ENCODE assay signal across 15 cellular contexts in the genomic region with DNA sequence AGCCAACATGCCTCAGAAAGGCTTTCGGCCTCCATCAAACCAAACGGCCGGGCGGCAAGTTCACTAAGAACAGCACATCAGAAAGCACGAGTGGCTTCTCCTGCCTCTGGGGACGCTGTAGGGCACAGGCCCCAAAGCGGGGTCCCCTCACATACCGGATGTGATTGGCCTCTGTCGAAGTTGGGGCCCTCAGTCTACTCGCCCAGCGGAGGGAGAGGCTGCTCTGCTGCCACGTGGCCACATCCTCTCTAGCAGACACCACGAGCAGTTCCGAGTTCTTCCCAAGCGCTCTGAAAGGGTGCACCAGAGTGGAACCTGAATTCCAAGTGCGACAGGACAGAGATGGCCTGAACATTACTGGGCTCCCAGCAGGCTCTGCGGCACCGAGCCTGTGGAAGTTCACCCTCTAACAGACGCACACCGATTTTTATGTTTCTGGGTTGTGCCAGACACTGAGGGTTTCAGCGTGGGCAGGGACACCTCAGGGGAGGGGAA. TPM values are rescaled to one million over a fixed set of nuclear protein-coding genes. Genes with fewer than 3 reads are reported as not detected.
DNase-seq lines count a peak whose midpoint lies in the region; ATAC-seq, FAIRE-seq and TF ChIP-seq lines count a peak whose summit lies in the region.
"Had no signal": no experiment of that assay in that cellular context is flagged by ENCODE, and none has a peak within 500 bp of the region (broad histone marks: within the 10 kb centered on the region; RNA-seq: fewer than 3 reads in every experiment).

No MANE protein-coding gene starts in this region.

- DNase-seq in GM12891 (ENCODE audit: insufficient read length, low spot score), result no peak
- no peak for DNase-seq in T-helper 17 cell
- DNase-seq in H1 (ENCODE audit: low read depth in 1 of 2, low spot score in 2 of 2), result no peak
- DNase-seq in NCI-H1092 (lab: John Stamatoyannopoulos, UW), result no peak
- DNase-seq: amygdala; NCI-H1930; NCI-H82; stimulated activated CD4-positive, alpha-beta T cell treated with anti-CD3 and anti-CD28 coated beads, Interleukin-1b, Interleukin-23, amount 100 ng/mL, for 48 hours had no signal

- no peak overlapping the region for H2BK120ac ChIP-seq in H1 (replicated peaks; ENCODE audit: low read depth, low read length)

- no peak for TF ChIP-seq RAD21 in H1 (IDR thresholded peaks at IDR 0.05 in 1 of 2, conservative IDR thresholded peaks at IDR 0.05 in 1 of 2; ENCODE audit: low read depth in 2 of 2, low read length in 2 of 2)

- H3K9me3 ChIP-seq in T-helper 17 cell (ENCODE audit: control insufficient read depth, low read length, poor library complexity, severe bottlenecking) (no peaks in the 10 kb centered on the region), H1 (ENCODE audit: insufficient read depth in 2 of 2, low read depth in 1 of 2, low read length in 1 of 2) (no peaks in the 10 kb centered on the region; a peak in 1 of 4 replicates)
- H3K9me3 ChIP-seq: HAP-1 had no signal

- POLR2A ChIA-PET in H1 (lab: Charles Lee; ENCODE audit: partially characterized antibody), result no interaction called here

- FAIRE-seq in GM12891 (lab: Jason Lieb, UNC) (no peak), H1 (lab: Jason Lieb, UNC) (no peak)

- H3K27ac ChIP-seq in H1 (ENCODE audit: low read depth, low read length) (no peak overlapping the region), skin epidermis (peak overlapping the region in 13 of 21 experiments; percentile 10 to 67 (median 45))
- H3K27ac ChIP-seq: SK-N-MC had no signal

- no peak overlapping the region for H2BK12ac ChIP-seq in H1 (ENCODE audit: low read depth, low read length)

- H3K79me2 ChIP-seq in H1 (ENCODE audit: control insufficient read depth in 1 of 2, insufficient read depth in 2 of 2, low read length in 2 of 2), result no peaks in the 10 kb centered on the region; a peak in 1 of 4 replicates

- no peak overlapping the region for H4K8ac ChIP-seq in H1 (ENCODE audit: extremely low read depth, insufficient read depth, low read length)

- H3K27me3 ChIP-seq in H1 (replicated peaks in 1 of 4; ENCODE audit: control insufficient read depth in 3 of 4, extremely low read depth in 1 of 4, insufficient read depth in 3 of 4, low read length in 3 of 4), result no peaks in the 10 kb centered on the region

- no peaks in the 10 kb centered on the region for H3K23me2 ChIP-seq in H1 (ENCODE audit: low read depth, low read length)

- H3K36me3 ChIP-seq in H1 (ENCODE audit: control insufficient read depth in 2 of 4, insufficient read depth in 4 of 4, low read length in 3 of 4), result peaks cover 53 to 86% (median 76%) of the 10 kb centered on the region in 4 experiments

- H3K9ac ChIP-seq in H1 (replicated peaks in 1 of 4; ENCODE audit: extremely low read depth in 1 of 4, low read depth in 3 of 4, low read length in 3 of 4), result no peak overlapping the region

- H2AFZ ChIP-seq in H1 (ENCODE audit: low read length), result no peak overlapping the region

- H3K27me3 Mint-ChIP-seq in T-helper 17 cell, result no peaks in the 10 kb centered on the region

- H2BK15ac ChIP-seq in H1 (ENCODE audit: low read length), result no peak overlapping the region

- H4K20me1 ChIP-seq in H1 (replicated peaks in 1 of 2; ENCODE audit: control insufficient read depth in 1 of 2, insufficient read depth in 2 of 2, low read length in 2 of 2), result peaks cover 14 to 25% of the 10 kb centered on the region in 2 experiments

- 94% methylated on average over 21 of the region's 21 CpGs; no CpG with 5 or more reads in 1 of the 2 experiments for WGBS in H1 (ENCODE audit: extremely low coverage in 1 of 2, insufficient coverage in 1 of 2, insufficient read length in 1 of 2, insufficient replicate concordance in 2 of 2, low coverage in 1 of 2, low lambda C conversion rate in 2 of 2, missing lambda C conversion rate in 1 of 2), 2 experiments

- no peak overlapping the region for H3K4ac ChIP-seq in H1 (replicated peaks; ENCODE audit: insufficient read length, low read depth, low read length)

- H3K79me1 ChIP-seq in H1 (ENCODE audit: low read depth, low read length), result peaks cover 3% of the 10 kb centered on the region; the same call in 1 of the 2 replicates

- CTCF ChIA-PET in H1 (lab: Charles Lee; ENCODE audit: partially characterized antibody), result interaction anchor here (1.0 kb wide), 1 partner anchor 14 kb away, joined by 3 read pairs; no protein-coding TSS in a partner anchor

- H3K4me1 Mint-ChIP-seq in T-helper 17 cell, result peaks cover 18% of the 10 kb centered on the region

- H3K56ac ChIP-seq in H1 (replicated peaks; ENCODE audit: insufficient read length, low read depth, low read length), result no peak overlapping the region

- H3K36me3 Mint-ChIP-seq in T-helper 17 cell (ENCODE audit: low read depth), result peaks cover 12% of the 10 kb centered on the region

- no peak overlapping the region for H3K18ac ChIP-seq in H1 (ENCODE audit: extremely low read depth, low read length)

- H3K14ac ChIP-seq in H1 (ENCODE audit: insufficient read length), result no peak overlapping the region

- H3K4me1 ChIP-seq in H1 (replicated peaks in 1 of 4; ENCODE audit: control insufficient read depth in 3 of 4, insufficient read depth in 4 of 4, low read length in 3 of 4), result peaks cover 0 to 4% (median 0%) of the 10 kb centered on the region in 4 experiments; a peak in 2 of 7 replicates
- H3K4me1 ChIP-seq: HAP-1 had no signal

- H4K91ac ChIP-seq in H1 (replicated peaks; ENCODE audit: insufficient read length, low read length), result no peak overlapping the region

- H2BK20ac ChIP-seq in H1 (ENCODE audit: low read length), result no peak overlapping the region

- H4K5ac ChIP-seq in H1 (ENCODE audit: insufficient read length, low read depth, low read length), result no peak overlapping the region

- ATAC-seq in T-helper 17 cell (peak; percentile 13), HG02870 (IDR thresholded peaks at IDR 0.05; ENCODE audit: unreplicated experiment) (no peak), HG03139 (IDR thresholded peaks at IDR 0.05; ENCODE audit: unreplicated experiment) (no peak), HG03457 (IDR thresholded peaks at IDR 0.05; ENCODE audit: unreplicated experiment) (no peak)
- ATAC-seq: activated CD4-positive, CD25-positive, alpha-beta regulatory T cell treated with anti-CD3 and anti-CD28 coated beads, Interleukin-2, amount 50 U/mL, for 24 hours had no signal

- TF ChIP-seq CTCF in H1 (IDR thresholded peaks at IDR 0.05; ENCODE audit: control extremely low read depth in 1 of 3, insufficient read depth in 1 of 3, low read depth in 1 of 3, low read length in 3 of 3), result peak in 2 of 3 experiments; percentile 6 to 8; a peak in 2 of 4 replicates

- no peak overlapping the region for H3K23ac ChIP-seq in H1 (ENCODE audit: insufficient read length)

- H3K4me3 ChIP-seq in H1 (ENCODE audit: extremely low read depth in 1 of 4, insufficient read depth in 2 of 4, low read depth in 3 of 4, low read length in 4 of 4) (no peak overlapping the region), skin epidermis (no peak overlapping the region)
- H3K4me3 ChIP-seq: HAP-1, SK-N-MC had no signal

- H2BK5ac ChIP-seq in H1 (ENCODE audit: low read depth, low read length), result no peak overlapping the region

- H3K4me3 Mint-ChIP-seq in T-helper 17 cell, result peak overlapping the region; percentile 63

- H3K27ac Mint-ChIP-seq in T-helper 17 cell, result peak overlapping the region; percentile 92

- TF ChIP-seq EP300 in H1 (IDR thresholded peaks at IDR 0.05; ENCODE audit: borderline replicate concordance in 1 of 2, low read depth in 2 of 2, low read length in 2 of 2), result no peak

- H2AK5ac ChIP-seq in H1 (ENCODE audit: low read depth, low read length), result no peak overlapping the region

- no peak for TF ChIP-seq POLR2A in GM12891 (IDR thresholded peaks at IDR 0.05; ENCODE audit: low read depth, low read length)
- no peak for TF ChIP-seq POLR2A in H1 (IDR thresholded peaks at IDR 0.05; ENCODE audit: control extremely low read depth in 1 of 2, low read depth in 2 of 2, low read length in 2 of 2)

- H3K4me2 ChIP-seq in H1 (ENCODE audit: insufficient read depth in 1 of 2, low read depth in 2 of 2, low read length in 2 of 2), result no peak overlapping the region

TF ChIP-seq in GM12891, 5 proteins besides CTCF, POLR2A, EP300 and RAD21:
- no peak for TF ChIP-seq SPI1 (IDR thresholded peaks at IDR 0.05; ENCODE audit: low read depth, low read length)
- no peak for TF ChIP-seq POU2F2 (IDR thresholded peaks at IDR 0.05; ENCODE audit: low read depth, low read length)
- TF ChIP-seq POLR2AphosphoS5 (IDR thresholded peaks at IDR 0.05; ENCODE audit: low read depth, low read length), result peak; percentile 11; the same call in 1 of the 2 replicates
- TF ChIP-seq PAX5 (IDR thresholded peaks at IDR 0.05; ENCODE audit: insufficient read depth, low read length, severe bottlenecking), result no peak
TF ChIP-seq in GM12891: peak in this region for 1.

TF ChIP-seq in H1, 55 proteins besides CTCF, POLR2A, EP300 and RAD21 (continues in another document):
- TF ChIP-seq NRF1 (IDR thresholded peaks at IDR 0.05; ENCODE audit: low read depth, low read length) (no peak), TBP (IDR thresholded peaks at IDR 0.05; ENCODE audit: low read depth, low read length) (no peak)
- TF ChIP-seq, protein P1, sequence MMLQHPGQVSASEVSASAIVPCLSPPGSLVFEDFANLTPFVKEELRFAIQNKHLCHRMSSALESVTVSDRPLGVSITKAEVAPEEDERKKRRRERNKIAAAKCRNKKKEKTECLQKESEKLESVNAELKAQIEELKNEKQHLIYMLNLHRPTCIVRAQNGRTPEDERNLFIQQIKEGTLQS (IDR thresholded peaks at IDR 0.05; ENCODE audit: insufficient read depth, low read depth, low read length), result no peak

RNA-seq across cellular contexts. Expression of a gene that starts 21.1 kb away (rescaled TPM):
- polyA plus RNA-seq in GM12891 (2012; ENCODE audit: low read depth, missing spikeins), result 41.1 TPM
- total RNA-seq in T-helper 17 cell, result 10 to 100 TPM; 32.8 to 34.0 TPM
- total RNA-seq in H1 (2021; fragmentation: NEBNext Ultra II Directional; extraction: Animal tissue kit (Norgen Biotek cat#: 25700)), result 44.4 and 45.3 TPM in 2 replicates
- 8.6 TPM in 2 replicates for polyA plus RNA-seq in H1 (2011; rRNA removed)
- polyA plus RNA-seq in H1 (2011; cell fraction: cytosol; rRNA removed), result 9.5 TPM
- polyA plus RNA-seq in H1 (2011; cell fraction: nucleus; rRNA removed), result 13.1 TPM
- polyA plus RNA-seq in H1 (2012, experiment 1 of 2), result 32.1 to 38.1 TPM (median 36.6 TPM) in 4 replicates
- 15.3 TPM for polyA plus RNA-seq in H1 (2012, experiment 2 of 2)
- 44.3 TPM for polyA plus RNA-seq in H1 (2013, experiment 1 of 2)
- polyA plus RNA-seq in H1 (2013, experiment 2 of 2), result 41.2 TPM
- 8.9 and 9.4 TPM in 2 replicates for polyA minus RNA-seq in H1 (2011; rRNA and poly(A)+ RNA removed)
- polyA minus RNA-seq in H1 (2011; cell fraction: cytosol; rRNA and poly(A)+ RNA removed), result 19.7 TPM
- polyA minus RNA-seq in H1 (2011; cell fraction: nucleus; rRNA and poly(A)+ RNA removed), result 17.3 TPM

RNA-seq across cellular contexts. Expression of a gene that starts 21.3 kb away (rescaled TPM):
- 1.5 TPM for polyA plus RNA-seq in GM12891 (2012; ENCODE audit: low read depth, missing spikeins)
- 1 to 10 TPM; 1.7 to 3.6 TPM for total RNA-seq in T-helper 17 cell
- total RNA-seq in H1 (2021; fragmentation: NEBNext Ultra II Directional; extraction: Animal tissue kit (Norgen Biotek cat#: 25700)), result 1.8 and 2.1 TPM in 2 replicates
- 0.69 and 0.77 TPM in 2 replicates for polyA plus RNA-seq in H1 (2011; rRNA removed)
- polyA plus RNA-seq in H1 (2011; cell fraction: cytosol; rRNA removed), result 1.2 TPM
- 1.0 TPM for polyA plus RNA-seq in H1 (2011; cell fraction: nucleus; rRNA removed)
- polyA plus RNA-seq in H1 (2012, experiment 1 of 2), result 0.85 to 1.4 TPM (median 1.1 TPM) in 4 replicates
- 0.50 TPM for polyA plus RNA-seq in H1 (2012, experiment 2 of 2)
- 1.6 TPM for polyA plus RNA-seq in H1 (2013, experiment 1 of 2)
- polyA plus RNA-seq in H1 (2013, experiment 2 of 2), result 1.4 TPM
- polyA minus RNA-seq in H1 (2011; rRNA and poly(A)+ RNA removed), result 1.1 TPM in 2 replicates
- 0.73 TPM for polyA minus RNA-seq in H1 (2011; cell fraction: cytosol; rRNA and poly(A)+ RNA removed)
- polyA minus RNA-seq in H1 (2011; cell fraction: nucleus; rRNA and poly(A)+ RNA removed), result 1.9 TPM
